ENCODE assay signal across 6 cellular contexts in genomic region chr16:8775359-8775758, GRCh38.
"Had no signal": no experiment of that assay in that cellular context is flagged by ENCODE, and none has a peak within 500 bp of the region (broad histone marks: within the 10 kb centered on the region; RNA-seq: fewer than 3 reads in every experiment).

No MANE protein-coding gene starts in this region.

- DNase-seq: H7, KG1 had no signal

- H3K27me3 Mint-ChIP-seq: IgD-negative memory B cell had no signal

- FAIRE-seq: HTR-8/SVneo had no signal

- H3K9me3 ChIP-seq: HAP-1 had no signal

- H3K9me3 Mint-ChIP-seq: GM23338, IgD-negative memory B cell had no signal

- H3K36me3 ChIP-seq: HAP-1 had no signal

- H3K4me3 ChIP-seq: GM23338, HAP-1 had no signal

- H3K4me1 ChIP-seq: HAP-1 had no signal

- H2AFZ ChIP-seq: GM23338 had no signal

- H3K4me2 ChIP-seq: GM23338 had no signal

- H3K4me1 Mint-ChIP-seq: GM23338, IgD-negative memory B cell had no signal

- H3K27ac Mint-ChIP-seq: GM23338, IgD-negative memory B cell had no signal

- H3K4me3 Mint-ChIP-seq: GM23338, IgD-negative memory B cell had no signal
